Comparison of ENCODE assay signal across 22 cellular contexts in the genomic region with DNA sequence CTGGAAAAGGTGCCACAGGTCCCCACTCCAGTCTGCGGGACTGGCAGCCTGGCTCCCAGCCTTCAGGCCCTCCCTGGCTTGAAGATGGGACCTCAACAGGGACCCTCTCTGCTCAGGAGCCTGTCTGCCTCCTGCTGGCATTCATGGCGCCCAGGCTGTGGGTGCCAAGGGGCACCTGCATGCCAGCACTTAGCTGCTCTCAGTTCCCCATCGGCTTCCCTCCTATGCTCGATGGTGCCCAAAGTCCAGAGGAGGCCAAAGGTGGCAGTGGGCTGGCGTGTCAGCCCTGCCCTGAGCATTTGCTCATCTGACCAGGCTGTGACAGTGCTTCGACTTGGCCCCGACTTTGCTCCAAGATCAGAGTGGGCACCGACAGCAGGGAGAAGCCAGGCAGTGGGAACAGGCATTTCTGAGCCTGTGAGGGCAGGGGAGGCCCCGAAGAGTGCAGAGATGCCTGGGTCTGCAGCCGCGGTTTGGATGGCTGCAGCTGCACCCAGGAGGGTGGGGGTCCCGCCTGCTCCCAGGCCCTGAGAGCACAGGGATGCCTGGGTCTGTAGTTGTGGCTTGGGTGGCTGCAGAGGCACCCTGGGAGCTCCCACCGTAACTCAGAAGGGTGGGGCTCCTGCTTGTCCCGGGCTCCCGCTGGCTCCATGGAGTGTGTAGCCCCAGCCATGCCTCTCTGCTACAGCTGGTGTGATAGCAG.
DNase-seq lines count a peak whose midpoint lies in the region; ATAC-seq, FAIRE-seq and TF ChIP-seq lines count a peak whose summit lies in the region.
"Had no signal": no experiment of that assay in that cellular context is flagged by ENCODE, and none has a peak within 500 bp of the region (broad histone marks: within the 10 kb centered on the region; RNA-seq: fewer than 3 reads in every experiment).

No MANE protein-coding gene starts in this region.

- no peak overlapping the region for H3K4me2 ChIP-seq in HepG2 (ENCODE audit: low read depth, low read length)
- H3K4me2 ChIP-seq: BLaER1 treated with 17β-estradiol and CSF1 and Interleukin-3, amounts not matched to agents 10 nM and 100 nM; GM23338 had no signal

- no peaks in the 10 kb centered on the region for H3K4me1 Mint-ChIP-seq in progenitor cell of endocrine pancreas (ENCODE audit: low read depth)
- H3K4me1 Mint-ChIP-seq: B cell; CD8-positive, alpha-beta memory T cell; GM23338 had no signal

- in situ Hi-C loops in HepG2 (cut with HindIII; ENCODE audit: extremely low pct_ligation_motif_present, low pct_unique_long_range_greater_than_20kb): no loop called here

- H3K4me3 Mint-ChIP-seq in progenitor cell of endocrine pancreas (ENCODE audit: low read depth): no peak overlapping the region
- H3K4me3 Mint-ChIP-seq: B cell; CD8-positive, alpha-beta memory T cell; GM23338; HFFc6 had no signal

- no peak for DNase-seq in HepG2 (ENCODE audit: low spot score)
- DNase-seq in right lobe of liver: no peak
- peak; percentile 20 for DNase-seq in lung (ENCODE audit: low spot score)
- DNase-seq in progenitor cell of endocrine pancreas (ENCODE audit: low spot score, unreplicated experiment): peak; percentile 2
- DNase-seq in NCI-H2196 treated with DMSO at 0.1 percent for 48 hours (lab: John Stamatoyannopoulos, UW; ENCODE audit: unreplicated experiment): no peak
- DNase-seq: CD8-positive, alpha-beta memory T cell; COR-L47; DMS 273 treated with DMSO at 0.1 percent for 48 hours; DMS53; HFFc6; IMR-90 had no signal

- no peaks in the 10 kb centered on the region for H3K4me1 ChIP-seq in HepG2 (ENCODE audit: insufficient read depth, low read length)
- no peaks in the 10 kb centered on the region for H3K4me1 ChIP-seq in right lobe of liver
- H3K4me1 ChIP-seq in lung (ENCODE audit: control insufficient read depth in 2 of 2, insufficient read depth in 2 of 2, low read length in 2 of 2): no peaks in the 10 kb centered on the region

- TF ChIP-seq POLR2A in HepG2 (IDR thresholded peaks at IDR 0.05; ENCODE audit: insufficient read depth in 1 of 2, low read depth in 2 of 2, low read length in 2 of 2): no peak
- TF ChIP-seq POLR2A in right lobe of liver (IDR thresholded peaks at IDR 0.05): no peak

- H3K79me2 ChIP-seq in HepG2 (ENCODE audit: insufficient read depth, low read length): no peaks in the 10 kb centered on the region

- H3K27me3 ChIP-seq in HepG2 (ENCODE audit: control insufficient read depth in 1 of 2, insufficient read depth in 2 of 2, low read length in 2 of 2) (peaks cover 0 to 6% of the 10 kb centered on the region in 2 experiments; a peak in 1 of 5 replicates), right lobe of liver (no peaks in the 10 kb centered on the region), lung (ENCODE audit: control insufficient read depth, insufficient read depth) (no peaks in the 10 kb centered on the region)
- H3K27me3 ChIP-seq: BLaER1 treated with 17β-estradiol and CSF1 and Interleukin-3, amounts not matched to agents 10 nM and 100 nM had no signal

- intact Hi-C loops in HepG2 (cut with micrococcal nuclease; ENCODE audit: unreplicated experiment): no loop called here
- intact Hi-C loops in right lobe of liver (cut with DNase I): no loop called here

- H3K27ac Mint-ChIP-seq in progenitor cell of endocrine pancreas: no peak overlapping the region
- H3K27ac Mint-ChIP-seq: B cell; CD8-positive, alpha-beta memory T cell; GM23338; HFFc6 had no signal

- FAIRE-seq in HepG2 (lab: Jason Lieb, UNC): no peak
- FAIRE-seq: G401.6, GM12891, GM19239, H54 had no signal

- peaks cover 55% of the 10 kb centered on the region for H3K9me3 Mint-ChIP-seq in progenitor cell of endocrine pancreas (ENCODE audit: low read depth)
- H3K9me3 Mint-ChIP-seq: CD8-positive, alpha-beta memory T cell; HFFc6 had no signal

- H3K9me3 ChIP-seq in HepG2 (ENCODE audit: low read length): no peaks in the 10 kb centered on the region
- no peaks in the 10 kb centered on the region for H3K9me3 ChIP-seq in right lobe of liver
- no peaks in the 10 kb centered on the region for H3K9me3 ChIP-seq in lung (ENCODE audit: control insufficient read depth in 2 of 2, insufficient read depth in 1 of 2, low read length in 1 of 2)

- no peak for TF ChIP-seq CTCF in HepG2 (CRISPR knock-in tag; IDR thresholded peaks at IDR 0.05)
- no peak for TF ChIP-seq CTCF in right lobe of liver (IDR thresholded peaks at IDR 0.05)
- TF ChIP-seq CTCF in lung (IDR thresholded peaks at IDR 0.05; ENCODE audit: control extremely low read depth, extremely low read depth): no peak
- TF ChIP-seq CTCF in progenitor cell of endocrine pancreas (IDR thresholded peaks at IDR 0.05; ENCODE audit: unreplicated experiment): no peak

- no peaks in the 10 kb centered on the region for H4K20me1 ChIP-seq in HepG2 (ENCODE audit: insufficient read depth, low read length)
- H4K20me1 ChIP-seq: BLaER1 treated with 17β-estradiol and CSF1 and Interleukin-3, amounts not matched to agents 10 nM and 100 nM had no signal

- no TSS peak for BruUV-seq in HepG2 (replicated peaks; lab: Mats Ljungman, UMichigan)

- TF ChIP-seq EP300 in HepG2 (IDR thresholded peaks at IDR 0.05; ENCODE audit: low read depth in 2 of 2, low read length in 2 of 2) (no peak), HepG2 (CRISPR knock-in tag; IDR thresholded peaks at IDR 0.05; ENCODE audit: borderline replicate concordance) (no peak)

- H2AFZ ChIP-seq in HepG2 (ENCODE audit: low read length): no peak overlapping the region
- H2AFZ ChIP-seq: GM23338 had no signal

- H3K36me3 ChIP-seq in HepG2 (replicated peaks in 1 of 2; ENCODE audit: control insufficient read depth in 1 of 2, insufficient read depth in 2 of 2, low read length in 2 of 2) (no peaks in the 10 kb centered on the region), right lobe of liver (no peaks in the 10 kb centered on the region), lung (ENCODE audit: control insufficient read depth in 2 of 2, insufficient read depth in 2 of 2, low read length in 2 of 2) (no peaks in the 10 kb centered on the region)
- H3K36me3 ChIP-seq: BLaER1 treated with 17β-estradiol and CSF1 and Interleukin-3, amounts not matched to agents 10 nM and 100 nM had no signal

- H3K27me3 Mint-ChIP-seq in progenitor cell of endocrine pancreas: no peaks in the 10 kb centered on the region

- H3K27ac ChIP-seq in HepG2 (ENCODE audit: extremely low read length, insufficient read depth, low read length) (no peak overlapping the region), right lobe of liver (no peak overlapping the region), lung (ENCODE audit: low read depth in 1 of 2, low read length in 1 of 2) (no peak overlapping the region)
- H3K27ac ChIP-seq: BLaER1 treated with 17β-estradiol and CSF1 and Interleukin-3, amounts not matched to agents 10 nM and 100 nM; HL-60 had no signal

- POLR2A ChIA-PET in HepG2 (lab: Yijun Ruan, JAX): no interaction called here

- 3% methylated on average over 6 of the region's 15 CpGs for WGBS in HepG2 (ENCODE audit: low lambda C conversion rate)
- WGBS in right lobe of liver (ENCODE audit: insufficient coverage, low coverage, low lambda C conversion rate, missing lambda C conversion rate): no CpG with 5 or more reads among the region's 15 CpGs
- 87 to 92% methylated on average over 15 of the region's 15 CpGs for WGBS in lung, 2 donors

- CTCF ChIA-PET in HepG2 (lab: Yijun Ruan, JAX; ENCODE audit: low intra/inter-chr PET ratio, low total read pairs): no interaction called here

- TF ChIP-seq RAD21 in HepG2 (CRISPR knock-in tag; IDR thresholded peaks at IDR 0.05): no peak

- H3K36me3 Mint-ChIP-seq in progenitor cell of endocrine pancreas (ENCODE audit: insufficient read depth): peaks cover 3% of the 10 kb centered on the region
- H3K36me3 Mint-ChIP-seq: CD8-positive, alpha-beta memory T cell had no signal

- peak; percentile 41; the same call in 2 of the 3 replicates for ATAC-seq in HepG2
- ATAC-seq in right lobe of liver: no peak
- ATAC-seq in lung (ENCODE audit: insufficient read depth, low FRiP score): no peak
- no peak for ATAC-seq in GM21390 (IDR thresholded peaks at IDR 0.05; ENCODE audit: unreplicated experiment)
- no peak for ATAC-seq in GM19324 (IDR thresholded peaks at IDR 0.05; ENCODE audit: low FRiP score, unreplicated experiment)
- ATAC-seq: GM23338, HCT116 had no signal

- H3K9ac ChIP-seq in HepG2 (ENCODE audit: insufficient read depth, low read depth, low read length): no peak overlapping the region
- H3K9ac ChIP-seq: BLaER1 treated with 17β-estradiol and CSF1 and Interleukin-3, amounts not matched to agents 10 nM and 100 nM had no signal

- H3K4me3 ChIP-seq in HepG2 (replicated peaks in 1 of 3; ENCODE audit: insufficient read depth in 1 of 3, low read depth in 2 of 3, low read length in 3 of 3) (no peak overlapping the region), right lobe of liver (no peak overlapping the region), lung (no peak overlapping the region)
- H3K4me3 ChIP-seq: BLaER1 treated with 17β-estradiol and CSF1 and Interleukin-3, amounts not matched to agents 10 nM and 100 nM; GM23338 had no signal

TF ChIP-seq in HepG2, 621 proteins besides CTCF, POLR2A, EP300 and RAD21:
- TF ChIP-seq HNRNPL (IDR thresholded peaks at IDR 0.05; ENCODE audit: low read depth, low read length) (peak; percentile 69; the same call in 1 of the 2 replicates), KAT8 (CRISPR knock-in tag; IDR thresholded peaks at IDR 0.05) (no peak)

Comparison
In these comparisons a context has a peak if more than half of its experiments do, and no peak if none do; other contexts are left out.
1. DNase-seq: peak in lung (single experiment) and progenitor cell of endocrine pancreas (single experiment); none in HepG2 (single experiment), right lobe of liver (0 of 3) and NCI-H2196 treated with DMSO at 0.1 percent for 48 hours (single experiment).